23 cellular contexts compared by ENCODE assay signal in genomic region chr2:101249826-101250225, GRCh38.
"Had no signal": no experiment of that assay in that cellular context is flagged by ENCODE, and none has a peak within 500 bp of the region (broad histone marks: within the 10 kb centered on the region; RNA-seq: fewer than 3 reads in every experiment).

No MANE protein-coding gene starts in this region.

- H3K27me3 ChIP-seq: brain microvascular endothelial cell, dorsolateral prefrontal cortex, pancreas, sigmoid colon had no signal

- H3K4me3 ChIP-seq: dorsolateral prefrontal cortex, mucosa of descending colon, pancreas, sigmoid colon had no signal

- H3K27ac Mint-ChIP-seq: activated CD4-positive, alpha-beta T cell treated with anti-CD3 and anti-CD28 coated beads, Interleukin-2, amount 10 ng/mL, durations not matched to agents 7 days and 5 days; activated naive CD4-positive, alpha-beta T cell treated with anti-CD3 and anti-CD28 coated beads, Interleukin-2, amount 10 ng/mL, durations not matched to agents 7 days and 5 days; activated naive CD8-positive, alpha-beta T cell treated with anti-CD3 and anti-CD28 coated beads, Interleukin-2, amount 50 U/mL, for 24 hours; stimulated activated effector memory CD8-positive, alpha-beta T cell treated with anti-CD3 and anti-CD28 coated beads, Interleukin-12 subunit alpha, Interleukin-12 subunit beta, amount 100 ng/mL, for 72 hours had no signal

- DNase-seq: activated CD4-positive, alpha-beta T cell treated with anti-CD3 and anti-CD28 coated beads, Interleukin-2, amount 10 ng/mL, durations not matched to agents 7 days and 5 days; activated CD8-positive, alpha-beta memory T cell treated with anti-CD3 and anti-CD28 coated beads, Interleukin-2, amount 50 U/mL, for 4 hours; activated effector memory CD4-positive, alpha-beta T cell treated with Interleukin-2 at 50 U/mL for 16 hours; activated naive CD4-positive, alpha-beta T cell treated with anti-CD3 and anti-CD28 coated beads, Interleukin-2, amount 10 ng/mL, durations not matched to agents 7 days and 5 days; activated naive CD8-positive, alpha-beta T cell treated with anti-CD3 and anti-CD28 coated beads, Interleukin-2, amount 50 U/mL, for 24 hours; activated T-cell treated with anti-CD3 and anti-CD28 coated beads, Interleukin-2, amount 50 U/mL, for 4 hours; anterior cingulate cortex; brain microvascular endothelial cell; central memory CD4-positive, alpha-beta T cell; dorsolateral prefrontal cortex; foreskin fibroblast; glutamatergic neuron; immature natural killer cell; kidney glomerular epithelial cell; left ventricle myocardium superior; mucosa of descending colon; naive B cell; pancreas; sigmoid colon; stimulated activated CD4-positive, alpha-beta T cell treated with anti-CD3 and anti-CD28 coated beads, Interleukin-4, amount 100 ng/mL, for 24 hours had no signal

- ATAC-seq: activated CD4-positive, CD25-positive, alpha-beta regulatory T cell treated with anti-CD3 and anti-CD28 coated beads, Interleukin-2, amount 50 U/mL, for 24 hours; activated naive CD8-positive, alpha-beta T cell treated with anti-CD3 and anti-CD28 coated beads, Interleukin-2, amount 50 U/mL, for 24 hours; activated T-cell treated with anti-CD3 and anti-CD28 coated beads, Interleukin-2, amount 50 U/mL, for 4 hours; left ventricle myocardium superior; mucosa of descending colon; pancreas; stimulated activated effector memory CD8-positive, alpha-beta T cell treated with anti-CD3 and anti-CD28 coated beads, Interleukin-12 subunit alpha, Interleukin-12 subunit beta, amount 100 ng/mL, for 72 hours had no signal

- H3K9me3 ChIP-seq: mucosa of descending colon, pancreas, sigmoid colon had no signal

- H3K27ac ChIP-seq: brain microvascular endothelial cell, dorsolateral prefrontal cortex, epithelial cell of prostate, pancreas, sigmoid colon had no signal

- H3K36me3 Mint-ChIP-seq: activated naive CD4-positive, alpha-beta T cell treated with anti-CD3 and anti-CD28 coated beads, Interleukin-2, amount 10 ng/mL, durations not matched to agents 7 days and 5 days; immature natural killer cell; naive B cell had no signal

- H3K9me3 Mint-ChIP-seq: activated CD4-positive, alpha-beta T cell treated with anti-CD3 and anti-CD28 coated beads, Interleukin-2, amount 10 ng/mL, durations not matched to agents 7 days and 5 days; activated naive CD4-positive, alpha-beta T cell treated with anti-CD3 and anti-CD28 coated beads, Interleukin-2, amount 10 ng/mL, durations not matched to agents 7 days and 5 days; activated naive CD8-positive, alpha-beta T cell treated with anti-CD3 and anti-CD28 coated beads, Interleukin-2, amount 50 U/mL, for 24 hours; activated T-cell treated with anti-CD3 and anti-CD28 coated beads, Interleukin-2, amount 50 U/mL, for 4 hours; immature natural killer cell; naive B cell; stimulated activated effector memory CD8-positive, alpha-beta T cell treated with anti-CD3 and anti-CD28 coated beads, Interleukin-12 subunit alpha, Interleukin-12 subunit beta, amount 100 ng/mL, for 72 hours had no signal

- H3K4me3 Mint-ChIP-seq: activated CD4-positive, alpha-beta T cell treated with anti-CD3 and anti-CD28 coated beads, Interleukin-2, amount 10 ng/mL, durations not matched to agents 7 days and 5 days; activated naive CD4-positive, alpha-beta T cell treated with anti-CD3 and anti-CD28 coated beads, Interleukin-2, amount 10 ng/mL, durations not matched to agents 7 days and 5 days; activated naive CD8-positive, alpha-beta T cell treated with anti-CD3 and anti-CD28 coated beads, Interleukin-2, amount 50 U/mL, for 24 hours; activated T-cell treated with anti-CD3 and anti-CD28 coated beads, Interleukin-2, amount 50 U/mL, for 4 hours; immature natural killer cell; stimulated activated effector memory CD8-positive, alpha-beta T cell treated with anti-CD3 and anti-CD28 coated beads, Interleukin-12 subunit alpha, Interleukin-12 subunit beta, amount 100 ng/mL, for 72 hours had no signal

- H3K36me3 ChIP-seq: brain microvascular endothelial cell, pancreas, sigmoid colon had no signal

- H3K27me3 Mint-ChIP-seq: activated CD4-positive, alpha-beta T cell treated with anti-CD3 and anti-CD28 coated beads, Interleukin-2, amount 10 ng/mL, durations not matched to agents 7 days and 5 days; activated naive CD4-positive, alpha-beta T cell treated with anti-CD3 and anti-CD28 coated beads, Interleukin-2, amount 10 ng/mL, durations not matched to agents 7 days and 5 days; activated naive CD8-positive, alpha-beta T cell treated with anti-CD3 and anti-CD28 coated beads, Interleukin-2, amount 50 U/mL, for 24 hours; naive B cell had no signal
